8 cellular contexts compared by ENCODE assay signal in the genomic region with DNA sequence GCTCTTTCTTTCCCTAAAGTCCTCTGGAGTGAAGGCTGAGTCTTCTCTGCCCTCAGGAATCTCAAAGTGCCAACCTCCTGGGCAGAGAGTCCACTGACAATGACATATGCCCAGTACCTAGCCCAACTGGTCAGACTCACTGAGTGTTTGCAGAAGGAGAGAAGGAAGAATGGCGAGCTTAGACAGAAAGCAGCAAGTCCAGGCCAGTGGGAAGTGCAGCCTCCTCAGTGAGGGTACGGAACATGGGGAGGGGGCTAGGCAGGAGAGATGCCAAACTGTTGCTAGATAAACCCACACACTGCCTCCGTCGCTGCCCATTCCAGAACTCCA. TPM values are rescaled to one million over a fixed set of nuclear protein-coding genes. Genes with fewer than 3 reads are reported as not detected.
DNase-seq lines count a peak whose midpoint lies in the region; ATAC-seq and TF ChIP-seq lines count a peak whose summit lies in the region.

No MANE protein-coding gene starts in this region.

- 0 to 7% (median 2%) methylated on average over 2 to 4 of the region's 4 CpGs for WGBS in adrenal gland, 4 donors
- 3% methylated on average over 4 of the region's 4 CpGs for WGBS in right lobe of liver (ENCODE audit: insufficient coverage, low coverage, low lambda C conversion rate, missing lambda C conversion rate)

- H3K9me3 Mint-ChIP-seq in activated T-cell treated with anti-CD3 and anti-CD28 coated beads, Interleukin-2, amount 50 U/mL, for 72 hours = no peaks in the 10 kb centered on the region
- H3K9me3 Mint-ChIP-seq in type B pancreatic cell = no peaks in the 10 kb centered on the region

- H3K27me3 ChIP-seq in adrenal gland (no peaks in the 10 kb centered on the region), right lobe of liver (no peaks in the 10 kb centered on the region)

- H3K4me1 Mint-ChIP-seq in activated T-cell treated with anti-CD3 and anti-CD28 coated beads, Interleukin-2, amount 50 U/mL, for 72 hours (ENCODE audit: low read depth) = peaks cover 22% of the 10 kb centered on the region
- H3K4me1 Mint-ChIP-seq in type B pancreatic cell (ENCODE audit: unreplicated experiment) = peaks cover 16% of the 10 kb centered on the region

- DNase-seq in activated T-cell treated with anti-CD3 and anti-CD28 coated beads, Interleukin-2, amount 50 U/mL, for 72 hours = no peak
- no peak for DNase-seq in activated T-cell treated with anti-CD3 and anti-CD28 coated beads, Interleukin-2, amount 50 U/mL, for 1 hour
- DNase-seq in adrenal gland (no peak), right lobe of liver (no peak), type B pancreatic cell (ENCODE audit: extremely low spot score, unreplicated experiment) (no peak), cortex of kidney (lab: John Stamatoyannopoulos, UW) (no peak)
- no peak for DNase-seq in activated CD4-positive, CD25-positive, alpha-beta regulatory T cell treated with anti-CD3 and anti-CD28 coated beads, Interleukin-2, amount 50 U/mL, for 72 hours

- H3K27ac Mint-ChIP-seq in activated T-cell treated with anti-CD3 and anti-CD28 coated beads, Interleukin-2, amount 50 U/mL, for 72 hours = peak overlapping the region; percentile 87
- H3K27ac Mint-ChIP-seq in type B pancreatic cell = peak overlapping the region; percentile 93

- ATAC-seq in activated T-cell treated with anti-CD3 and anti-CD28 coated beads, Interleukin-2, amount 50 U/mL, for 72 hours (replicated peaks in 1 of 2) = no peak
- ATAC-seq in right lobe of liver (peak; percentile 4 to 35 (median 11)), GM19351 (IDR thresholded peaks at IDR 0.05; ENCODE audit: unreplicated experiment) (no peak)

- peak overlapping the region in 2 of 5 donors; percentile 72 to 83 for H3K27ac ChIP-seq in adrenal gland
- peak overlapping the region; percentile 12 to 66 (median 66) for H3K27ac ChIP-seq in right lobe of liver

- TF ChIP-seq POLR2A in adrenal gland (IDR thresholded peaks at IDR 0.05) (no peak), right lobe of liver (IDR thresholded peaks at IDR 0.05) (no peak)

- H3K9me3 ChIP-seq in adrenal gland (replicated peaks in 1 of 3) = no peaks in the 10 kb centered on the region
- H3K9me3 ChIP-seq in right lobe of liver = no peaks in the 10 kb centered on the region

- H3K36me3 Mint-ChIP-seq in activated T-cell treated with anti-CD3 and anti-CD28 coated beads, Interleukin-2, amount 50 U/mL, for 72 hours (ENCODE audit: insufficient read depth in 2 of 2) = peaks cover 5 to 12% of the 10 kb centered on the region in 2 donors
- H3K36me3 Mint-ChIP-seq in type B pancreatic cell = peaks cover 12% of the 10 kb centered on the region

- H3K36me3 ChIP-seq in adrenal gland (replicated peaks in 1 of 2) (peaks cover 0 to 38% of the 10 kb centered on the region in 2 donors), right lobe of liver (peaks cover 0 to 23% (median 6%) of the 10 kb centered on the region in 4 donors)

- intact Hi-C loops in adrenal gland (cut with DNase I) (no loop called here), right lobe of liver (cut with DNase I) (no loop called here)

- H3K4me3 ChIP-seq in adrenal gland = peak overlapping the region; percentile 56 to 78 (median 72)
- H3K4me3 ChIP-seq in right lobe of liver = peak overlapping the region; percentile 72 to 82 (median 79)

- no peaks in the 10 kb centered on the region for H3K27me3 Mint-ChIP-seq in activated T-cell treated with anti-CD3 and anti-CD28 coated beads, Interleukin-2, amount 50 U/mL, for 72 hours (ENCODE audit: low read depth)
- H3K27me3 Mint-ChIP-seq in type B pancreatic cell = no peaks in the 10 kb centered on the region

- TF ChIP-seq CTCF in adrenal gland (IDR thresholded peaks at IDR 0.05) (no peak), right lobe of liver (IDR thresholded peaks at IDR 0.05) (no peak), type B pancreatic cell (conservative IDR thresholded peaks at IDR 0.05) (no peak)

- peak overlapping the region; percentile 88 to 89 for H3K4me3 Mint-ChIP-seq in activated T-cell treated with anti-CD3 and anti-CD28 coated beads, Interleukin-2, amount 50 U/mL, for 72 hours
- peak overlapping the region; percentile 93 for H3K4me3 Mint-ChIP-seq in type B pancreatic cell

- H3K4me1 ChIP-seq in adrenal gland (replicated peaks in 1 of 2) = peaks cover 13 to 15% of the 10 kb centered on the region in 2 donors
- peaks cover 0 to 10% (median 4%) of the 10 kb centered on the region in 4 donors for H3K4me1 ChIP-seq in right lobe of liver

RNA-seq across cellular contexts. Expression of gene EXOC7, which starts 0.7 kb away (rescaled TPM):
- total RNA-seq in activated T-cell treated with anti-CD3 and anti-CD28 coated beads, Interleukin-2, amount 50 U/mL, for 72 hours = 10 to 100 TPM; 66.7 to 77.8 TPM
- total RNA-seq in adrenal gland = 100 to 1,000 TPM in 4 of 8 donors, 10 to 100 TPM in 4; 65.7 to 145 (median 94.5) TPM
- 100 to 1,000 TPM in 1 of 3 donors, 10 to 100 TPM in 2; 70.0 to 115 (median 89.5) TPM for polyA plus RNA-seq in adrenal gland
- total RNA-seq in right lobe of liver = 10 to 100 TPM; 38.5 to 57.9 (median 50.6) TPM
- total RNA-seq in type B pancreatic cell (ENCODE audit: low replicate concordance) = 171 and 201 TPM in 2 replicates

RNA-seq across cellular contexts. Expression of gene ZACN, which starts 23.9 kb away (rescaled TPM):
- 10 to 100 TPM in 1 of 2 donors, 1 to 10 TPM in 1; 9.1 to 10.3 TPM for total RNA-seq in activated T-cell treated with anti-CD3 and anti-CD28 coated beads, Interleukin-2, amount 50 U/mL, for 72 hours
- under 1 TPM in 2 of 8 donors, not detected in 6; 0.13 to 0.19 TPM for total RNA-seq in adrenal gland
- 1 to 10 TPM in 2 of 3 donors, not detected in 1; 3.1 to 3.3 TPM for polyA plus RNA-seq in adrenal gland
- total RNA-seq in right lobe of liver = not detected
- 0.29 TPM in 1 of 2 replicates, not detected in the other for total RNA-seq in type B pancreatic cell (ENCODE audit: low replicate concordance)

RNA-seq across cellular contexts. Expression of gene GALR2, which starts 28.3 kb away (rescaled TPM):
- 10 to 100 TPM in 1 of 2 donors, 1 to 10 TPM in 1; 9.5 to 10.6 TPM for total RNA-seq in activated T-cell treated with anti-CD3 and anti-CD28 coated beads, Interleukin-2, amount 50 U/mL, for 72 hours
- not detected for total RNA-seq in adrenal gland
- under 1 TPM in 1 of 3 donors, not detected in 2; 0.27 TPM for polyA plus RNA-seq in adrenal gland
- under 1 TPM in 1 of 6 experiments, not detected in 5; 0.18 TPM for total RNA-seq in right lobe of liver
- 0.94 and 1.3 TPM in 2 replicates for total RNA-seq in type B pancreatic cell (ENCODE audit: low replicate concordance)

RNA-seq across cellular contexts. Expression of gene SRP68, which starts 30.6 kb away (rescaled TPM):
- 100 to 1,000 TPM; 138 to 144 TPM for total RNA-seq in activated T-cell treated with anti-CD3 and anti-CD28 coated beads, Interleukin-2, amount 50 U/mL, for 72 hours
- total RNA-seq in adrenal gland (100 to 1,000 TPM in 1 of 8 donors, 10 to 100 TPM in 7; 20.3 to 113 (median 55.1) TPM), right lobe of liver (10 to 100 TPM; 31.0 to 37.0 (median 35.1) TPM), type B pancreatic cell (ENCODE audit: low replicate concordance) (86.7 and 89.6 TPM in 2 replicates)
- polyA plus RNA-seq in adrenal gland = 100 to 1,000 TPM in 1 of 3 donors, 10 to 100 TPM in 2; 33.1 to 129 (median 35.9) TPM

RNA-seq across cellular contexts. Expression of gene FOXJ1, which starts 38.1 kb away (rescaled TPM):
- 1 to 10 TPM; 1.4 to 1.5 TPM for total RNA-seq in activated T-cell treated with anti-CD3 and anti-CD28 coated beads, Interleukin-2, amount 50 U/mL, for 72 hours
- total RNA-seq in adrenal gland = under 1 TPM in 1 of 8 donors, not detected in 7; 0.18 TPM
- under 1 TPM in 1 of 3 donors, not detected in 2; 0.07 TPM for polyA plus RNA-seq in adrenal gland
- total RNA-seq in right lobe of liver = under 1 TPM in 3 of 6 experiments, not detected in 3; 0.06 to 0.12 (median 0.11) TPM
- 5.3 and 18.2 TPM in 2 replicates for total RNA-seq in type B pancreatic cell (ENCODE audit: low replicate concordance)

Comparison
In these comparisons a context has a peak if more than half of its experiments do, and no peak if none do; other contexts are left out.
1. ATAC-seq: peak in right lobe of liver (4 of 4); none in activated T-cell treated with anti-CD3 and anti-CD28 coated beads, Interleukin-2, amount 50 U/mL, for 72 hours (0 of 2) and GM19351 (single experiment).